In the genomic region with DNA sequence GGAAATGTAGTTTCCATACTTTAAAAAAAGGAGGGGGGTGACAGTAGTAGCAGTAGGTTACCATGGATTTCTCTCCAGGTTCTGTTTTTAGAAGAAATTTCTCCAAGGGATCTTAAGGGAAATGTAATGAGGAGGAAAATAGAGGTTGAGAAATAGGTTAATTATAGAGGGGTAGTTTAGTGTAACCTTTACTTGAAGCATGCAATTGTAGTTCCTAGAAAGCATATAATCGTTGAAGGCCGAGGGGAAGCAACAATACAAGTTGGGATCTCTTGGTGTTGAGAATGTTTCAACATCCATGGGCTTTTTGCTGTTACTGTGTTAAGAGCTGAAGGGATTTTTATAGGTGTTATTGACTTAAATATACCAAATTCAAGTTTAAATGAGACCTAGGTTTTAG, we compare ENCODE assay signal across 1 cellular context.
TF ChIP-seq lines count a peak whose summit lies in the region.

No MANE protein-coding gene starts in this region.

TF ChIP-seq in HepG2, 621 proteins besides CTCF, POLR2A, EP300 and RAD21:
- TF ChIP-seq ZNF547 (CRISPR knock-in tag; IDR thresholded peaks at IDR 0.05) (no peak), ZNF580 (CRISPR knock-in tag; IDR thresholded peaks at IDR 0.05; ENCODE audit: borderline replicate concordance, low read depth) (no peak), BCL6 (CRISPR knock-in tag; IDR thresholded peaks at IDR 0.05) (peak; percentile 86)
- TF ChIP-seq, protein P1, sequence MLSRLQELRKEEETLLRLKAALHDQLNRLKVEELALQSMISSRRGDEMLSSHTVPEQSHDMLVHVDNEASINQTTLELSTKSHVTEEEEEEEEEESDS (CRISPR knock-in tag; IDR thresholded peaks at IDR 0.05; ENCODE audit: borderline replicate concordance) = no peak
TF ChIP-seq in HepG2: peak in this region for 1.
